In genomic region chr6:41718828-41719227, GRCh38 we compare ENCODE assay signal across 2 cellular contexts.
TF ChIP-seq lines count a peak whose summit lies in the region.

No MANE protein-coding gene starts in this region.

TF ChIP-seq in GM12878, 131 proteins besides CTCF, POLR2A, EP300 and RAD21:
- TF ChIP-seq PKNOX1 (IDR thresholded peaks at IDR 0.05) (0 out of 2 replicates have a peak, but pooled peaks have one; percentile 12), NR2F1 (conservative IDR thresholded peaks at IDR 0.05) (no peak)

TF ChIP-seq in GM23338, 12 proteins besides CTCF, POLR2A, EP300 and RAD21:
- TF ChIP-seq ZNF462 (CRISPR knock-in tag; IDR thresholded peaks at IDR 0.05) (no peak), ETS1 (IDR thresholded peaks at IDR 0.05) (no peak), POLR2AphosphoS5 (IDR thresholded peaks at IDR 0.05; ENCODE audit: low read depth) (no peak), EZH2 (IDR thresholded peaks at IDR 0.05; ENCODE audit: low read depth, unreplicated experiment) (no peak), JUNB (IDR thresholded peaks at IDR 0.05; ENCODE audit: unreplicated experiment) (no peak), NANOG (IDR thresholded peaks at IDR 0.05; ENCODE audit: borderline replicate concordance) (no peak), REST (IDR thresholded peaks at IDR 0.05; ENCODE audit: unreplicated experiment) (no peak), STAT1 (IDR thresholded peaks at IDR 0.05; ENCODE audit: unreplicated experiment) (no peak), EZH2phosphoT487 (IDR thresholded peaks at IDR 0.05; ENCODE audit: unreplicated experiment) (no peak), ZNF114 (CRISPR knock-in tag; IDR thresholded peaks at IDR 0.05) (no peak), ZNF331 (CRISPR knock-in tag; IDR thresholded peaks at IDR 0.05; ENCODE audit: low read depth) (no peak), CREB1 (CRISPR knock-in tag; IDR thresholded peaks at IDR 0.05; ENCODE audit: low read depth) (no peak)
